ENCODE assay signal across 14 cellular contexts in the genomic region with DNA sequence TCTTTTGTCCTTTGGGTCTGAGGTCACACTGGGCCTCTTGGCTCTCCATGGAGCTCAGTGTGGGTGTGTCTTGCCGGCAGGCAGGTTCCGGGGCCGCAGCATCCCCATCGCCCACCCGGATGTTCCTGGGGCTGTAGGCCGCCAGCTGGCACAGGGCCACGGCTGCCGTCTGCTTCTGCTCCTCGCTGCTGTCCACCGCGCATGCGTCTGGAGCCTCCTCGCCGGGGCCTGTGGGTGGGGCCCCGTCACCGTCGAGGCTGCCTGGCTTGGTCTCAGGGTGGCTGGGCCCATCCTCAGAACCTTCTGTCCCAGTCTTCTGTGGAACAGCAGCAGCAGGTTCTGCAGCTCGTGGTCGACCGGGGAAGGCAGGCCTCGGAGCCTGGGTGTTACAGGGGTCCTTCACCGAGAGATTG. TPM values are rescaled to one million over a fixed set of nuclear protein-coding genes. Genes with fewer than 3 reads are reported as not detected.
DNase-seq lines count a peak whose midpoint lies in the region; ATAC-seq, FAIRE-seq and TF ChIP-seq lines count a peak whose summit lies in the region.
"Had no signal": no experiment of that assay in that cellular context is flagged by ENCODE, and none has a peak within 500 bp of the region (broad histone marks: within the 10 kb centered on the region; RNA-seq: fewer than 3 reads in every experiment).

No MANE protein-coding gene starts in this region.

- H3K4me3 Mint-ChIP-seq in astrocyte (ENCODE audit: unreplicated experiment), result no peak overlapping the region
- H3K4me3 Mint-ChIP-seq: nephron progenitor cell had no signal

- H3K79me2 ChIP-seq in astrocyte (ENCODE audit: insufficient read depth, low read length), result no peaks in the 10 kb centered on the region

- no peaks in the 10 kb centered on the region for H3K4me1 Mint-ChIP-seq in astrocyte (ENCODE audit: low read depth, unreplicated experiment)

- H3K4me1 ChIP-seq in astrocyte (ENCODE audit: insufficient read depth, low read length) (no peaks in the 10 kb centered on the region), heart right ventricle (peaks cover 0 to 26% (median 11%) of the 10 kb centered on the region in 9 donors), skeletal muscle satellite cell (ENCODE audit: control insufficient read depth, insufficient read depth, low read length) (peaks cover 7% of the 10 kb centered on the region)
- H3K4me1 ChIP-seq: tibial artery had no signal

- H3K27ac ChIP-seq in astrocyte (ENCODE audit: low read depth, low read length) (no peak overlapping the region), heart right ventricle (peak overlapping the region; percentile 50 to 80 (median 64))
- H3K27ac ChIP-seq: 22Rv1, tibial artery had no signal

- no peak overlapping the region for H3K27ac Mint-ChIP-seq in astrocyte (ENCODE audit: unreplicated experiment)

- ATAC-seq in heart right ventricle (peak; percentile 87 to 92 (median 88)), GM19324 (IDR thresholded peaks at IDR 0.05; ENCODE audit: low FRiP score, unreplicated experiment) (no peak)

- WGBS in heart right ventricle, 2 donors, result 24 to 41% methylated on average over 22 of the region's 22 CpGs

- peak; percentile 10 for DNase-seq in NCI-H1105 treated with DMSO at 0.1 percent for 48 hours (lab: John Stamatoyannopoulos, UW)
- DNase-seq in NCI-H1105 (lab: John Stamatoyannopoulos, UW), result no peak
- DNase-seq in astrocyte (ENCODE audit: low read depth), result peak; percentile 4
- peak; percentile 81 to 90 for DNase-seq in heart right ventricle
- no peak for DNase-seq in mesenteric fat pad (ENCODE audit: low spot score)
- DNase-seq in GM13977 (ENCODE audit: low spot score), result no peak
- DNase-seq: activated naive CD4-positive, alpha-beta T cell treated with anti-CD3 and anti-CD28 coated beads, Interleukin-2, amount 50 U/mL, for 16 hours; MG63; nephron progenitor cell; tibial artery had no signal

- H2AFZ ChIP-seq in astrocyte (ENCODE audit: low read depth, low read length), result peak overlapping the region; percentile 51

- intact Hi-C loops in heart right ventricle (cut with DNase I), result loop anchor here in 2 of 10 donors (1.0 to 5.0 kb wide), 2 partner anchors 15 to 33 kb away; no protein-coding TSS in a partner anchor

- H3K9me3 Mint-ChIP-seq in astrocyte (ENCODE audit: unreplicated experiment), result no peaks in the 10 kb centered on the region

- no peak for TF ChIP-seq CTCF in astrocyte (IDR thresholded peaks at IDR 0.05; ENCODE audit: insufficient read depth, low read depth, low read length)
- TF ChIP-seq CTCF in heart right ventricle (IDR thresholded peaks at IDR 0.05), result no peak
- TF ChIP-seq CTCF in GM13977 (IDR thresholded peaks at IDR 0.05; ENCODE audit: extremely low read depth, insufficient read depth, missing control alignments), result no peak

- H3K36me3 ChIP-seq in astrocyte (ENCODE audit: insufficient read depth, low read length) (no peaks in the 10 kb centered on the region), heart right ventricle (peaks cover 0 to 35% (median 0%) of the 10 kb centered on the region in 9 donors), skeletal muscle satellite cell (ENCODE audit: insufficient read depth, low read length) (peaks cover 13% of the 10 kb centered on the region)

- peaks cover 2% of the 10 kb centered on the region for H3K27me3 Mint-ChIP-seq in astrocyte (ENCODE audit: low read depth, unreplicated experiment)

- H3K36me3 Mint-ChIP-seq in astrocyte (ENCODE audit: low read depth, unreplicated experiment), result peaks cover 15% of the 10 kb centered on the region

- FAIRE-seq in astrocyte (lab: Jason Lieb, UNC), result no peak
- FAIRE-seq: islet of Langerhans had no signal

- in situ Hi-C loops in GM13977 (cut with MboI; ENCODE audit: low pct_unique_long_range_greater_than_20kb, low sequenced_read_pairs, unreplicated experiment), result no loop called here

- H3K4me2 ChIP-seq in astrocyte (ENCODE audit: low read length) (no peak overlapping the region), skeletal muscle satellite cell (ENCODE audit: low read length) (peak overlapping the region; percentile 43)

- H3K4me3 ChIP-seq in astrocyte (ENCODE audit: insufficient read depth, low read depth, low read length), result no peak overlapping the region
- peak overlapping the region in 9 of 10 donors; percentile 35 to 47 (median 39) for H3K4me3 ChIP-seq in heart right ventricle
- no peak overlapping the region for H3K4me3 ChIP-seq in skeletal muscle satellite cell (ENCODE audit: low read length)
- H3K4me3 ChIP-seq: MG63, tibial artery had no signal

- H4K20me1 ChIP-seq in astrocyte (ENCODE audit: insufficient read depth, low read length), result peaks cover 8% of the 10 kb centered on the region

- H3K9ac ChIP-seq in astrocyte (ENCODE audit: low read length), result no peak overlapping the region
- no peak overlapping the region for H3K9ac ChIP-seq in skeletal muscle satellite cell (ENCODE audit: low read depth, low read length)

- H3K27me3 ChIP-seq in astrocyte (ENCODE audit: insufficient read depth, low read length) (no peaks in the 10 kb centered on the region), heart right ventricle (no peaks in the 10 kb centered on the region), skeletal muscle satellite cell (ENCODE audit: control insufficient read depth, insufficient read depth, low read length) (no peaks in the 10 kb centered on the region)
- H3K27me3 ChIP-seq: MG63, tibial artery had no signal

- no peaks in the 10 kb centered on the region for H3K9me3 ChIP-seq in astrocyte (ENCODE audit: insufficient read depth, low read depth, low read length)
- H3K9me3 ChIP-seq in heart right ventricle, result no peaks in the 10 kb centered on the region
- no peaks in the 10 kb centered on the region for H3K9me3 ChIP-seq in skeletal muscle satellite cell (replicated peaks; ENCODE audit: low read length)
- H3K9me3 ChIP-seq: MG63, tibial artery had no signal

RNA-seq across cellular contexts. Expression of a gene that starts 9.6 kb away (rescaled TPM):
- total RNA-seq in astrocyte, result 0.07 and 0.34 TPM in 2 replicates
- total RNA-seq in heart right ventricle, result under 1 TPM in 3 of 10 donors, not detected in 7; 0.11 to 0.20 (median 0.15) TPM
- polyA plus RNA-seq in heart right ventricle, result under 1 TPM; 0.14 to 0.15 TPM
- total RNA-seq in skeletal muscle satellite cell (2012; rRNA removed), result not detected in 2 replicates
- 0.26 TPM for total RNA-seq in mesenteric fat pad

Comparison
In these comparisons a context has a peak if more than half of its experiments do, and no peak if none do; other contexts are left out.
1. DNase-seq: peak in NCI-H1105 treated with DMSO at 0.1 percent for 48 hours (single experiment), astrocyte (single experiment) and heart right ventricle (2 of 2); none in NCI-H1105 (single experiment), mesenteric fat pad (single experiment) and GM13977 (single experiment).
2. H3K4me3 ChIP-seq: peak in heart right ventricle (9 of 10); none in astrocyte (single experiment) and skeletal muscle satellite cell (single experiment).